ENCODE assay signal across 8 cellular contexts in genomic region chr5:181159286-181160143, GRCh38. TPM values are rescaled to one million over a fixed set of nuclear protein-coding genes. Genes with fewer than 3 reads are reported as not detected.
DNase-seq lines count a peak whose midpoint lies in the region; ATAC-seq and TF ChIP-seq lines count a peak whose summit lies in the region.

No MANE protein-coding gene starts in this region.

- H3K4me1 Mint-ChIP-seq in HFFc6 (ENCODE audit: low read depth), result peaks cover 41% of the 10 kb centered on the region
- H3K4me1 Mint-ChIP-seq in activated naive CD4-positive, alpha-beta T cell treated with anti-CD3 and anti-CD28 coated beads, Interleukin-2, amount 50 U/mL, for 24 hours, result peaks cover 16% of the 10 kb centered on the region

- peak; percentile 91 for ATAC-seq in aorta (ENCODE audit: low FRiP score)

- H3K9me3 ChIP-seq in cardiac muscle cell (ENCODE audit: low read depth) (no peaks in the 10 kb centered on the region), aorta (ENCODE audit: control insufficient read depth, low read length) (no peaks in the 10 kb centered on the region)

- H3K4me1 ChIP-seq in cardiac muscle cell (ENCODE audit: low read depth) (no peaks in the 10 kb centered on the region), aorta (ENCODE audit: control insufficient read depth in 1 of 2, insufficient read depth in 2 of 2, low read length in 2 of 2) (no peaks in the 10 kb centered on the region)

- peaks cover 7% of the 10 kb centered on the region for H3K27me3 Mint-ChIP-seq in HFFc6 (ENCODE audit: insufficient read depth)
- H3K27me3 Mint-ChIP-seq in activated naive CD4-positive, alpha-beta T cell treated with anti-CD3 and anti-CD28 coated beads, Interleukin-2, amount 50 U/mL, for 24 hours, result peaks cover 7% of the 10 kb centered on the region

- no peaks in the 10 kb centered on the region for H3K36me3 Mint-ChIP-seq in HFFc6 (ENCODE audit: low read depth)
- H3K36me3 Mint-ChIP-seq in activated naive CD4-positive, alpha-beta T cell treated with anti-CD3 and anti-CD28 coated beads, Interleukin-2, amount 50 U/mL, for 24 hours, result peaks cover 2% of the 10 kb centered on the region

- H3K27ac ChIP-seq in cardiac muscle cell (no peak overlapping the region), aorta (ENCODE audit: low read depth in 1 of 2, low read length in 2 of 2) (no peak overlapping the region)

- peak; percentile 78 for DNase-seq in GM10266 (ENCODE audit: extremely low spot score)
- DNase-seq in HFFc6, result peak; percentile 78
- DNase-seq in NAMALWA (ENCODE audit: low spot score), result peak; percentile 96
- DNase-seq in SKM-1 treated with dmso at 0.1 percent for 144 hours (lab: John Stamatoyannopoulos, UW; ENCODE audit: unreplicated experiment), result peak; percentile 72
- peak; percentile 78 to 83 for DNase-seq in cardiac muscle cell (ENCODE audit: low read depth in 1 of 2, low spot score in 1 of 2)
- DNase-seq in putamen (ENCODE audit: low spot score), result peak; percentile 80
- DNase-seq in aorta, result peak; percentile 88 to 96

- peak overlapping the region; percentile 70 for H3K4me3 Mint-ChIP-seq in HFFc6
- peak overlapping the region; percentile 66 for H3K4me3 Mint-ChIP-seq in activated naive CD4-positive, alpha-beta T cell treated with anti-CD3 and anti-CD28 coated beads, Interleukin-2, amount 50 U/mL, for 24 hours

- no peaks in the 10 kb centered on the region; the same call in 1 of the 2 replicates for H3K9me3 Mint-ChIP-seq in HFFc6
- H3K9me3 Mint-ChIP-seq in activated naive CD4-positive, alpha-beta T cell treated with anti-CD3 and anti-CD28 coated beads, Interleukin-2, amount 50 U/mL, for 24 hours, result no peaks in the 10 kb centered on the region

- intact Hi-C loops in aorta (cut with DNase I), result loop anchor here in 1 of 2 donors (10.0 kb wide), 1 partner anchor 375 kb away; no protein-coding TSS in a partner anchor

- H3K27ac Mint-ChIP-seq in HFFc6, result peak overlapping the region; percentile 97
- H3K27ac Mint-ChIP-seq in activated naive CD4-positive, alpha-beta T cell treated with anti-CD3 and anti-CD28 coated beads, Interleukin-2, amount 50 U/mL, for 24 hours, result peak overlapping the region; percentile 84

- 52 to 56% methylated on average over 20 of the region's 20 CpGs for WGBS in aorta, 2 donors

- H3K27me3 ChIP-seq in cardiac muscle cell, result no peaks in the 10 kb centered on the region
- H3K27me3 ChIP-seq in aorta (ENCODE audit: control insufficient read depth in 1 of 2, insufficient read depth in 2 of 2, low read length in 1 of 2), result no peaks in the 10 kb centered on the region

- H3K4me3 ChIP-seq in cardiac muscle cell (no peak overlapping the region), aorta (ENCODE audit: low read length in 2 of 2) (no peak overlapping the region)

- H3K36me3 ChIP-seq in cardiac muscle cell, result no peaks in the 10 kb centered on the region
- H3K36me3 ChIP-seq in aorta (ENCODE audit: control insufficient read depth in 1 of 2, insufficient read depth in 2 of 2, low read length in 1 of 2), result no peaks in the 10 kb centered on the region

- TF ChIP-seq CTCF in GM10266 (IDR thresholded peaks at IDR 0.05; ENCODE audit: control insufficient read depth, insufficient read depth, low read depth, missing control alignments), result peak; percentile 94
- TF ChIP-seq CTCF in HFFc6 (IDR thresholded peaks at IDR 0.05), result peak; percentile 95
- TF ChIP-seq CTCF in cardiac muscle cell (IDR thresholded peaks at IDR 0.05; ENCODE audit: low read depth, low read length), result peak; percentile 96

RNA-seq across cellular contexts. Expression of gene OR2V2, which starts 12.1 kb away (rescaled TPM):
- total RNA-seq in HFFc6 (2021; fragmentation: NEBNext Ultra II Directional; extraction: Animal tissue kit (Norgen Biotek cat#: 25700)), result not detected
- total RNA-seq in cardiac muscle cell (not detected in 2 replicates), aorta (not detected)
- polyA plus RNA-seq in cardiac muscle cell (not detected in 2 replicates), aorta (not detected)

RNA-seq across cellular contexts. Expression of gene OR2V1, which starts 28.5 kb away (rescaled TPM):
- total RNA-seq in HFFc6 (2021; fragmentation: NEBNext Ultra II Directional; extraction: Animal tissue kit (Norgen Biotek cat#: 25700)), result not detected
- not detected in 2 replicates for total RNA-seq in cardiac muscle cell
- not detected in 2 replicates for polyA plus RNA-seq in cardiac muscle cell
- total RNA-seq in aorta, result not detected
- polyA plus RNA-seq in aorta, result not detected

RNA-seq across cellular contexts. Expression of gene TRIM7, which starts 45.5 kb away (rescaled TPM):
- 1 to 10 TPM; 2.8 to 7.5 (median 5.3) TPM for total RNA-seq in HFFc6 (2021; fragmentation: NEBNext Ultra II Directional; extraction: Animal tissue kit (Norgen Biotek cat#: 25700))
- total RNA-seq in cardiac muscle cell (0.39 TPM in 1 of 2 replicates, not detected in the other), aorta (1 to 10 TPM; 3.0 to 6.9 TPM)
- polyA plus RNA-seq in cardiac muscle cell (0.11 and 0.20 TPM in 2 replicates), aorta (1 to 10 TPM; 4.3 to 6.3 TPM)
